Comparison of ENCODE assay signal across 1 cellular context in the genomic region with DNA sequence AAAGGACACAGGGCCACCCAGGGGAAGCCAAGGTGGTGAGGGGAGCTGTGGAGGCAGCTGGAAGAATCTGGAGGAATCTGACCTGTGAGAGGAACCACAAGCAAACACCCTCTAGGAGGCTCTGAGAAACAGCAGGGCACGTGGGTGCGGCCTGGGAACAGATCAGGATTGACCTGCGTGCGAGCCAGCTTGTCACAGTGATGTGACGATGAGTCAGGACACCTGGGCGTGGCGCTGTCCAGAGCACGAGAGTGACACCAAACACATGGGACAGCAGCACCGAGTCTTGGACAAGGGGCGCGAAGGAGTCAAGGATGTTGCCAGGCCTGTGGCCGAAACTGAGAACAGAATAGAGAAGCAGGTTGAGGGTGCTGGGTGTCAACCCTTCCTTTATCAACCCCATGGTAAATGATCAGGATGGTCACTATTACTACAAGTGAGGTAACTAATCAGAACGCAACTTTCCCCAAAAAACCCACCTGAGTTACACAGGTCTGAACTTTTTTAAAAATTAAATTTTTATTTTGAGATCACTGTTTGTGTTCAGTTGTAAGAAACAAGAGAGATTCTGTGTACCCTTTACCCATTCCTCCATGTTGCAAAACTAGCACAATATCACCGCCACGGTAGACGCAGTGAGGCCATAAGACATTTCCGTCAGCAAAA.
TF ChIP-seq lines count a peak whose summit lies in the region.

No MANE protein-coding gene starts in this region.

TF ChIP-seq in HepG2, 621 proteins besides CTCF, POLR2A, EP300 and RAD21 (continued from another document and continues in another):
- TF ChIP-seq, protein P1, sequence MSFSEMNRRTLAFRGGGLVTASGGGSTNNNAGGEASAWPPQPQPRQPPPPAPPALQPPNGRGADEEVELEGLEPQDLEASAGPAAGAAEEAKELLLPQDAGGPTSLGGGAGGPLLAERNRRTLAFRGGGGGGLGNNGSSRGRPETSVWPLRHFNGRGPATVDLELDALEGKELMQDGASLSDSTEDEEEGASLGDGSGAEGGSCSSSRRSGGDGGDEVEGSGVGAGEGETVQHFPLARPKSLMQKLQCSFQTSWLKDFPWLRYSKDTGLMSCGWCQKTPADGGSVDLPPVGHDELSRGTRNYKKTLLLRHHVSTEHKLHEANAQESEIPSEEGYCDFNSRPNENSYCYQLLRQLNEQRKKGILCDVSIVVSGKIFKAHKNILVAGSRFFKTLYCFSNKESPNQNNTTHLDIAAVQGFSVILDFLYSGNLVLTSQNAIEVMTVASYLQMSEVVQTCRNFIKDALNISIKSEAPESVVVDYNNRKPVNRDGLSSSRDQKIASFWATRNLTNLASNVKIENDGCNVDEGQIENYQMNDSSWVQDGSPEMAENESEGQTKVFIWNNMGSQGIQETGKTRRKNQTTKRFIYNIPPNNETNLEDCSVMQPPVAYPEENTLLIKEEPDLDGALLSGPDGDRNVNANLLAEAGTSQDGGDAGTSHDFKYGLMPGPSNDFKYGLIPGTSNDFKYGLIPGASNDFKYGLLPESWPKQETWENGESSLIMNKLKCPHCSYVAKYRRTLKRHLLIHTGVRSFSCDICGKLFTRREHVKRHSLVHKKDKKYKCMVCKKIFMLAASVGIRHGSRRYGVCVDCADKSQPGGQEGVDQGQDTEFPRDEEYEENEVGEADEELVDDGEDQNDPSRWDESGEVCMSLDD (CRISPR knock-in tag; IDR thresholded peaks at IDR 0.05; ENCODE audit: borderline replicate concordance) = no peak
- TF ChIP-seq SOX13 (IDR thresholded peaks at IDR 0.05) = no peak
- peak in 1 of 2 experiments; percentile 38; a peak in 2 of 4 replicates for TF ChIP-seq SOX13 (CRISPR knock-in tag; conservative IDR thresholded peaks at IDR 0.05 in 1 of 2, IDR thresholded peaks at IDR 0.05 in 1 of 2)
- TF ChIP-seq SOX5 (CRISPR knock-in tag; IDR thresholded peaks at IDR 0.05; ENCODE audit: borderline replicate concordance) = 0 out of 2 replicates have a peak, but pooled peaks have one; percentile 46
- no peak for TF ChIP-seq ZNF552 (CRISPR knock-in tag; IDR thresholded peaks at IDR 0.05; ENCODE audit: borderline replicate concordance)
- no peak for TF ChIP-seq JARID2 (CRISPR knock-in tag; IDR thresholded peaks at IDR 0.05; ENCODE audit: insufficient replicate concordance)
- TF ChIP-seq YY1 (IDR thresholded peaks at IDR 0.05; ENCODE audit: insufficient read depth, insufficient replicate concordance, low read depth, low read length) = no peak
- no peak for TF ChIP-seq U2AF2 (IDR thresholded peaks at IDR 0.05; ENCODE audit: low read depth, low read length)
- TF ChIP-seq ZZZ3 (CRISPR knock-in tag; IDR thresholded peaks at IDR 0.05; ENCODE audit: borderline replicate concordance) = no peak
- TF ChIP-seq, protein P2, sequence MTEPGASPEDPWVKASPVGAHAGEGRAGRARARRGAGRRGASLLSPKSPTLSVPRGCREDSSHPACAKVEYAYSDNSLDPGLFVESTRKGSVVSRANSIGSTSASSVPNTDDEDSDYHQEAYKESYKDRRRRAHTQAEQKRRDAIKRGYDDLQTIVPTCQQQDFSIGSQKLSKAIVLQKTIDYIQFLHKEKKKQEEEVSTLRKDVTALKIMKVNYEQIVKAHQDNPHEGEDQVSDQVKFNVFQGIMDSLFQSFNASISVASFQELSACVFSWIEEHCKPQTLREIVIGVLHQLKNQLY (CRISPR knock-in tag; IDR thresholded peaks at IDR 0.05) = peak; percentile 83
- TF ChIP-seq ZFP62 (CRISPR knock-in tag; IDR thresholded peaks at IDR 0.05) = no peak
- no peak for TF ChIP-seq PCBP1 (IDR thresholded peaks at IDR 0.05; ENCODE audit: borderline replicate concordance, low read depth, low read length)
- no peak for TF ChIP-seq FOXM1 (CRISPR knock-in tag; IDR thresholded peaks at IDR 0.05)
- no peak for TF ChIP-seq ZNF296 (CRISPR knock-in tag; conservative IDR thresholded peaks at IDR 0.05)
- TF ChIP-seq GPN1 (CRISPR knock-in tag; IDR thresholded peaks at IDR 0.05; ENCODE audit: borderline replicate concordance) = no peak
- TF ChIP-seq AGO1 (IDR thresholded peaks at IDR 0.05; ENCODE audit: low read depth, low read length, poor library complexity, severe bottlenecking) = no peak
- no peak for TF ChIP-seq ZNF460 (CRISPR knock-in tag; IDR thresholded peaks at IDR 0.05; ENCODE audit: borderline replicate concordance)
- TF ChIP-seq, protein P3, sequence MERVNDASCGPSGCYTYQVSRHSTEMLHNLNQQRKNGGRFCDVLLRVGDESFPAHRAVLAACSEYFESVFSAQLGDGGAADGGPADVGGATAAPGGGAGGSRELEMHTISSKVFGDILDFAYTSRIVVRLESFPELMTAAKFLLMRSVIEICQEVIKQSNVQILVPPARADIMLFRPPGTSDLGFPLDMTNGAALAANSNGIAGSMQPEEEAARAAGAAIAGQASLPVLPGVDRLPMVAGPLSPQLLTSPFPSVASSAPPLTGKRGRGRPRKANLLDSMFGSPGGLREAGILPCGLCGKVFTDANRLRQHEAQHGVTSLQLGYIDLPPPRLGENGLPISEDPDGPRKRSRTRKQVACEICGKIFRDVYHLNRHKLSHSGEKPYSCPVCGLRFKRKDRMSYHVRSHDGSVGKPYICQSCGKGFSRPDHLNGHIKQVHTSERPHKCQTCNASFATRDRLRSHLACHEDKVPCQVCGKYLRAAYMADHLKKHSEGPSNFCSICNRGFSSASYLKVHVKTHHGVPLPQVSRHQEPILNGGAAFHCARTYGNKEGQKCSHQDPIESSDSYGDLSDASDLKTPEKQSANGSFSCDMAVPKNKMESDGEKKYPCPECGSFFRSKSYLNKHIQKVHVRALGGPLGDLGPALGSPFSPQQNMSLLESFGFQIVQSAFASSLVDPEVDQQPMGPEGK (CRISPR knock-in tag; IDR thresholded peaks at IDR 0.05) = 0 out of 2 replicates have a peak, but pooled peaks have one; percentile 21
- TF ChIP-seq, protein P4, sequence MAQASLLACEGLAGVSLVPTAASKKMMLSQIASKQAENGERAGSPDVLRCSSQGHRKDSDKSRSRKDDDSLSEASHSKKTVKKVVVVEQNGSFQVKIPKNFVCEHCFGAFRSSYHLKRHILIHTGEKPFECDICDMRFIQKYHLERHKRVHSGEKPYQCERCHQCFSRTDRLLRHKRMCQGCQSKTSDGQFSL (CRISPR knock-in tag; IDR thresholded peaks at IDR 0.05) = no peak
- no peak; the same call in 1 of the 2 replicates for TF ChIP-seq RARG (CRISPR knock-in tag; IDR thresholded peaks at IDR 0.05; ENCODE audit: low read depth)
- no peak for TF ChIP-seq SP1 (IDR thresholded peaks at IDR 0.05)
- TF ChIP-seq SP1 (CRISPR knock-in tag; IDR thresholded peaks at IDR 0.05) = peak; percentile 85
- no peak for TF ChIP-seq CCDC6 (CRISPR knock-in tag; IDR thresholded peaks at IDR 0.05)
- TF ChIP-seq MEF2D (CRISPR knock-in tag; IDR thresholded peaks at IDR 0.05) = no peak
- TF ChIP-seq TCF7L2 (IDR thresholded peaks at IDR 0.05; ENCODE audit: low read depth, low read length) = no peak
- TF ChIP-seq, protein P5, sequence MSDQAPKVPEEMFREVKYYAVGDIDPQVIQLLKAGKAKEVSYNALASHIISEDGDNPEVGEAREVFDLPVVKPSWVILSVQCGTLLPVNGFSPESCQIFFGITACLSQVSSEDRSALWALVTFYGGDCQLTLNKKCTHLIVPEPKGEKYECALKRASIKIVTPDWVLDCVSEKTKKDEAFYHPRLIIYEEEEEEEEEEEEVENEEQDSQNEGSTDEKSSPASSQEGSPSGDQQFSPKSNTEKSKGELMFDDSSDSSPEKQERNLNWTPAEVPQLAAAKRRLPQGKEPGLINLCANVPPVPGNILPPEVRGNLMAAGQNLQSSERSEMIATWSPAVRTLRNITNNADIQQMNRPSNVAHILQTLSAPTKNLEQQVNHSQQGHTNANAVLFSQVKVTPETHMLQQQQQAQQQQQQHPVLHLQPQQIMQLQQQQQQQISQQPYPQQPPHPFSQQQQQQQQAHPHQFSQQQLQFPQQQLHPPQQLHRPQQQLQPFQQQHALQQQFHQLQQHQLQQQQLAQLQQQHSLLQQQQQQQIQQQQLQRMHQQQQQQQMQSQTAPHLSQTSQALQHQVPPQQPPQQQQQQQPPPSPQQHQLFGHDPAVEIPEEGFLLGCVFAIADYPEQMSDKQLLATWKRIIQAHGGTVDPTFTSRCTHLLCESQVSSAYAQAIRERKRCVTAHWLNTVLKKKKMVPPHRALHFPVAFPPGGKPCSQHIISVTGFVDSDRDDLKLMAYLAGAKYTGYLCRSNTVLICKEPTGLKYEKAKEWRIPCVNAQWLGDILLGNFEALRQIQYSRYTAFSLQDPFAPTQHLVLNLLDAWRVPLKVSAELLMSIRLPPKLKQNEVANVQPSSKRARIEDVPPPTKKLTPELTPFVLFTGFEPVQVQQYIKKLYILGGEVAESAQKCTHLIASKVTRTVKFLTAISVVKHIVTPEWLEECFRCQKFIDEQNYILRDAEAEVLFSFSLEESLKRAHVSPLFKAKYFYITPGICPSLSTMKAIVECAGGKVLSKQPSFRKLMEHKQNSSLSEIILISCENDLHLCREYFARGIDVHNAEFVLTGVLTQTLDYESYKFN (CRISPR knock-in tag; conservative IDR thresholded peaks at IDR 0.05) = peak; percentile 13; the same call in 1 of the 2 replicates
- TF ChIP-seq, protein P6, sequence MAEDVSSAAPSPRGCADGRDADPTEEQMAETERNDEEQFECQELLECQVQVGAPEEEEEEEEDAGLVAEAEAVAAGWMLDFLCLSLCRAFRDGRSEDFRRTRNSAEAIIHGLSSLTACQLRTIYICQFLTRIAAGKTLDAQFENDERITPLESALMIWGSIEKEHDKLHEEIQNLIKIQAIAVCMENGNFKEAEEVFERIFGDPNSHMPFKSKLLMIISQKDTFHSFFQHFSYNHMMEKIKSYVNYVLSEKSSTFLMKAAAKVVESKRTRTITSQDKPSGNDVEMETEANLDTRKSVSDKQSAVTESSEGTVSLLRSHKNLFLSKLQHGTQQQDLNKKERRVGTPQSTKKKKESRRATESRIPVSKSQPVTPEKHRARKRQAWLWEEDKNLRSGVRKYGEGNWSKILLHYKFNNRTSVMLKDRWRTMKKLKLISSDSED (CRISPR knock-in tag; IDR thresholded peaks at IDR 0.05) = peak; percentile 50; the same call in 1 of the 2 replicates
- TF ChIP-seq, protein P7, sequence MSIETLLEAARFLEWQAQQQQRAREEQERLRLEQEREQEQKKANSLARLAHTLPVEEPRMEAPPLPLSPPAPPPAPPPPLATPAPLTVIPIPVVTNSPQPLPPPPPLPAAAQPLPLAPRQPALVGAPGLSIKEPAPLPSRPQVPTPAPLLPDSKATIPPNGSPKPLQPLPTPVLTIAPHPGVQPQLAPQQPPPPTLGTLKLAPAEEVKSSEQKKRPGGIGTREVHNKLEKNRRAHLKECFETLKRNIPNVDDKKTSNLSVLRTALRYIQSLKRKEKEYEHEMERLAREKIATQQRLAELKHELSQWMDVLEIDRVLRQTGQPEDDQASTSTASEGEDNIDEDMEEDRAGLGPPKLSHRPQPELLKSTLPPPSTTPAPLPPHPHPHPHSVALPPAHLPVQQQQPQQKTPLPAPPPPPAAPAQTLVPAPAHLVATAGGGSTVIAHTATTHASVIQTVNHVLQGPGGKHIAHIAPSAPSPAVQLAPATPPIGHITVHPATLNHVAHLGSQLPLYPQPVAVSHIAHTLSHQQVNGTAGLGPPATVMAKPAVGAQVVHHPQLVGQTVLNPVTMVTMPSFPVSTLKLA (IDR thresholded peaks at IDR 0.05) = peak; percentile 68
- TF ChIP-seq, protein P8, sequence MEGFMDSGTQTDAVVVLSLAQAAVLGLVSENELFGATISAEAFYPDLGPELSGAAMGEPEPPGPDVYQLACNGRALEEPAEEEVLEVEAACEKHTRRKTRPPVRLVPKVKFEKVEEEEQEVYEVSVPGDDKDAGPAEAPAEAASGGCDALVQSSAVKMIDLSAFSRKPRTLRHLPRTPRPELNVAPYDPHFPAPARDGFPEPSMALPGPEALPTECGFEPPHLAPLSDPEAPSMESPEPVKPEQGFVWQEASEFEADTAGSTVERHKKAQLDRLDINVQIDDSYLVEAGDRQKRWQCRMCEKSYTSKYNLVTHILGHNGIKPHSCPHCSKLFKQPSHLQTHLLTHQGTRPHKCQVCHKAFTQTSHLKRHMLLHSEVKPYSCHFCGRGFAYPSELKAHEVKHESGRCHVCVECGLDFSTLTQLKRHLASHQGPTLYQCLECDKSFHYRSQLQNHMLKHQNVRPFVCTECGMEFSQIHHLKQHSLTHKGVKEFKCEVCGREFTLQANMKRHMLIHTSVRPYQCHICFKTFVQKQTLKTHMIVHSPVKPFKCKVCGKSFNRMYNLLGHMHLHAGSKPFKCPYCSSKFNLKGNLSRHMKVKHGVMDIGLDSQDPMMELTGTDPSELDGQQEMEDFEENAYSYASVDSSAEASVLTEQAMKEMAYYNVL (CRISPR knock-in tag; IDR thresholded peaks at IDR 0.05; ENCODE audit: borderline replicate concordance) = no peak
- TF ChIP-seq, protein P9, sequence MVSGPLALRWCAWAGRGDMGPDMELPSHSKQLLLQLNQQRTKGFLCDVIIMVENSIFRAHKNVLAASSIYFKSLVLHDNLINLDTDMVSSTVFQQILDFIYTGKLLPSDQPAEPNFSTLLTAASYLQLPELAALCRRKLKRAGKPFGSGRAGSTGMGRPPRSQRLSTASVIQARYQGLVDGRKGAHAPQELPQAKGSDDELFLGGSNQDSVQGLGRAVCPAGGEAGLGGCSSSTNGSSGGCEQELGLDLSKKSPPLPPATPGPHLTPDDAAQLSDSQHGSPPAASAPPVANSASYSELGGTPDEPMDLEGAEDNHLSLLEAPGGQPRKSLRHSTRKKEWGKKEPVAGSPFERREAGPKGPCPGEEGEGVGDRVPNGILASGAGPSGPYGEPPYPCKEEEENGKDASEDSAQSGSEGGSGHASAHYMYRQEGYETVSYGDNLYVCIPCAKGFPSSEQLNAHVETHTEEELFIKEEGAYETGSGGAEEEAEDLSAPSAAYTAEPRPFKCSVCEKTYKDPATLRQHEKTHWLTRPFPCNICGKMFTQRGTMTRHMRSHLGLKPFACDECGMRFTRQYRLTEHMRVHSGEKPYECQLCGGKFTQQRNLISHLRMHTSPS (CRISPR knock-in tag; IDR thresholded peaks at IDR 0.05; ENCODE audit: low read depth) = no peak
- no peak for TF ChIP-seq HCFC1 (IDR thresholded peaks at IDR 0.05; ENCODE audit: low read depth, low read length)
- TF ChIP-seq RBAK (CRISPR knock-in tag; IDR thresholded peaks at IDR 0.05) = no peak
- TF ChIP-seq ZNF33A (CRISPR knock-in tag; IDR thresholded peaks at IDR 0.05; ENCODE audit: borderline replicate concordance) = no peak
- no peak for TF ChIP-seq ZNF556 (CRISPR knock-in tag; IDR thresholded peaks at IDR 0.05; ENCODE audit: borderline replicate concordance)
- peak; percentile 70; the same call in 1 of the 2 replicates for TF ChIP-seq SP5 (CRISPR knock-in tag; IDR thresholded peaks at IDR 0.05; ENCODE audit: borderline replicate concordance, low read depth)
- TF ChIP-seq JUND (CRISPR knock-in tag; IDR thresholded peaks at IDR 0.05) = peak; percentile 81
- no peak for TF ChIP-seq MED13 (CRISPR knock-in tag; IDR thresholded peaks at IDR 0.05)
- TF ChIP-seq, protein P10, sequence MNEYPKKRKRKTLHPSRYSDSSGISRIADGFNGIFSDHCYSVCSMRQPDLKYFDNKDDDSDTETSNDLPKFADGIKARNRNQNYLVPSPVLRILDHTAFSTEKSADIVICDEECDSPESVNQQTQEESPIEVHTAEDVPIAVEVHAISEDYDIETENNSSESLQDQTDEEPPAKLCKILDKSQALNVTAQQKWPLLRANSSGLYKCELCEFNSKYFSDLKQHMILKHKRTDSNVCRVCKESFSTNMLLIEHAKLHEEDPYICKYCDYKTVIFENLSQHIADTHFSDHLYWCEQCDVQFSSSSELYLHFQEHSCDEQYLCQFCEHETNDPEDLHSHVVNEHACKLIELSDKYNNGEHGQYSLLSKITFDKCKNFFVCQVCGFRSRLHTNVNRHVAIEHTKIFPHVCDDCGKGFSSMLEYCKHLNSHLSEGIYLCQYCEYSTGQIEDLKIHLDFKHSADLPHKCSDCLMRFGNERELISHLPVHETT (CRISPR knock-in tag; conservative IDR thresholded peaks at IDR 0.05) = 0 out of 2 replicates have a peak, but pooled peaks have one; percentile 31
- TF ChIP-seq ASH2L (IDR thresholded peaks at IDR 0.05; ENCODE audit: insufficient read length, low read depth, low read length) = no peak
- TF ChIP-seq THYN1 (CRISPR knock-in tag; IDR thresholded peaks at IDR 0.05; ENCODE audit: borderline replicate concordance, low read depth) = no peak
